In the genomic region with DNA sequence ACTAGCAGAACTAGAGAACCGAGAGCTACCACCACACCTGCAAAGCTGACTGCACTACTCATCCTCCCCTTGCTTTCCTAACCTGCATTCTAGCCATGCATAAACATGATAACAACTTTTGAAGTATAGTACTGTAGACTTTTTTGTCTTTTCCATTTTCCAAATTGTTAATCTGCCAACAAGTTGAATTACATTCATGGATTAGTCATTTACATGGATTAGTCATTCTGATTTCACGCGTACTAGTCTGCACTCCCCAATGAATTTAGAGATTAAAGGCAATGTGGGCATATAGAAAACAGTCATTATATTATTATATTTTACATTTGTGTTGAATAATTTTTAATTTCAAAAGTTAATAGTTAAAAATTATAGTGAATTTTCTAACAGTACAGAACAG, we compare ENCODE assay signal across 30 cellular contexts.
A peak's percentile ranks its signal among the peaks of the same experiment; 100 is the strongest.
DNase-seq lines count a peak whose midpoint lies in the region; FAIRE-seq and TF ChIP-seq lines count a peak whose summit lies in the region.
"Had no signal": no experiment of that assay in that cellular context is flagged by ENCODE, and none has a peak within 500 bp of the region (broad histone marks: within the 10 kb centered on the region; RNA-seq: fewer than 3 reads in every experiment).

No MANE protein-coding gene starts in this region.

- no peak overlapping the region for H3K9ac ChIP-seq in GM23248
- no peak overlapping the region for H3K9ac ChIP-seq in endothelial cell of umbilical vein (replicated peaks; ENCODE audit: extremely low read depth, insufficient read depth, low read length)
- H3K9ac ChIP-seq in keratinocyte (ENCODE audit: control insufficient read depth, extremely low read depth, insufficient read depth, low read length) = no peak overlapping the region

- H3K27ac ChIP-seq in GM23248 (no peak overlapping the region), endothelial cell of umbilical vein (ENCODE audit: insufficient read depth, low read depth, low read length) (peak overlapping the region; percentile 48), keratinocyte (ENCODE audit: control insufficient read depth, insufficient read depth, low read length) (no peak overlapping the region)
- H3K27ac ChIP-seq: gastrocnemius medialis, lower lobe of right lung, pancreas, transverse colon had no signal

- TF ChIP-seq CTCF in endothelial cell of umbilical vein (IDR thresholded peaks at IDR 0.05; ENCODE audit: extremely low read depth in 1 of 2, insufficient read depth in 1 of 2, low read depth in 1 of 2, low read length in 2 of 2) (no peak), keratinocyte (optimal IDR thresholded peaks at IDR 0.05 in 1 of 3, IDR thresholded peaks at IDR 0.05 in 1 of 3, conservative IDR thresholded peaks at IDR 0.05 in 1 of 3; ENCODE audit: extremely low read depth in 1 of 3, insufficient read depth in 2 of 3, low read length in 3 of 3) (no peak)

- H3K27me3 Mint-ChIP-seq in activated T-helper 1 cell treated with anti-CD3 and anti-CD28 coated beads, Interleukin-12 subunit alpha, Interleukin-12 subunit beta, Interleukin-2, Interleukin-4 antibody, amounts not matched to agents 30 ng/mL and 10 ng/mL and 1 ng/mL, durations not matched to agents 14 hours and 24 hours and 36 hours (ENCODE audit: insufficient read depth) = no peaks in the 10 kb centered on the region
- H3K27me3 Mint-ChIP-seq: activated CD4-positive, alpha-beta T cell treated with anti-CD3 and anti-CD28 coated beads for 36 hours; activated naive CD8-positive, alpha-beta T cell had no signal

- 33 to 48% methylated on average over 3 of the region's 3 CpGs for WGBS in GM23248 (ENCODE audit: low coverage in 1 of 2, low lambda C conversion rate in 2 of 2, missing lambda C conversion rate in 2 of 2), 2 experiments

- no peaks in the 10 kb centered on the region for H3K9me1 ChIP-seq in endothelial cell of umbilical vein (replicated peaks; ENCODE audit: control insufficient read depth, extremely low read depth, insufficient read depth, low read length)
- no peaks in the 10 kb centered on the region for H3K9me1 ChIP-seq in keratinocyte (ENCODE audit: control insufficient read depth, extremely low read depth, insufficient read depth, low read length)

- in situ Hi-C loops in GM23248 (cut with MboI) = no loop called here

- H3K27me3 ChIP-seq in GM23248 (replicated peaks; ENCODE audit: insufficient read depth) (no peaks in the 10 kb centered on the region), endothelial cell of umbilical vein (ENCODE audit: control insufficient read depth in 2 of 2, insufficient read depth in 2 of 2, low read length in 2 of 2) (no peaks in the 10 kb centered on the region), keratinocyte (ENCODE audit: control insufficient read depth, extremely low read depth, insufficient read depth, low read length) (peaks cover under 1% of the 10 kb centered on the region)
- H3K27me3 ChIP-seq: ascending aorta, gastrocnemius medialis, pancreas, transverse colon had no signal

- H3K4me2 ChIP-seq in GM23248 (ENCODE audit: unreplicated experiment) (no peak overlapping the region), endothelial cell of umbilical vein (ENCODE audit: insufficient read depth, low read length) (peak overlapping the region; percentile 21), keratinocyte (ENCODE audit: control insufficient read depth, extremely low read depth, insufficient read depth, low read depth, low read length) (no peak overlapping the region)
- H3K4me2 ChIP-seq: smooth muscle cell had no signal

- CTCF ChIA-PET in endothelial cell of umbilical vein (lab: Charles Lee) (interaction anchor here (1.8 kb wide), 1 partner anchor 76 kb away, joined by 5 read pairs; no protein-coding TSS in a partner anchor), HEK293T (lab: Yijun Ruan, JAX) (no interaction called here)

- H3K4me3 ChIP-seq in GM23248 (no peak overlapping the region), endothelial cell of umbilical vein (replicated peaks in 1 of 3; ENCODE audit: insufficient read depth in 1 of 3, low read depth in 1 of 3, low read length in 3 of 3) (no peak overlapping the region), keratinocyte (ENCODE audit: control insufficient read depth in 2 of 3, extremely low read depth in 1 of 3, insufficient read depth in 2 of 3, low read depth in 1 of 3, low read length in 3 of 3) (no peak overlapping the region)
- H3K4me3 ChIP-seq: ascending aorta, gastrocnemius medialis, lower lobe of right lung, pancreas, smooth muscle cell, transverse colon had no signal

- FAIRE-seq in endothelial cell of umbilical vein (lab: Jason Lieb, UNC) (no peak), keratinocyte (lab: Jason Lieb, UNC) (peak; percentile 34)
- FAIRE-seq: G401.6, GM18507, kidney, pancreas had no signal

- dilution Hi-C loops in endothelial cell of umbilical vein (cut with MboI; ENCODE audit: extremely low pct_ligation_motif_present, low sequenced_read_pairs) = no loop called here
- dilution Hi-C loops in keratinocyte (cut with MboI; ENCODE audit: extremely low pct_ligation_motif_present, low sequenced_read_pairs) = no loop called here

- H3K36me3 ChIP-seq in GM23248 (ENCODE audit: low read depth) (no peaks in the 10 kb centered on the region), endothelial cell of umbilical vein (ENCODE audit: control insufficient read depth in 2 of 2, extremely low read depth in 1 of 2, insufficient read depth in 2 of 2, low read length in 2 of 2) (no peaks in the 10 kb centered on the region), keratinocyte (ENCODE audit: control insufficient read depth in 2 of 2, extremely low read depth in 1 of 2, insufficient read depth in 2 of 2, low read length in 2 of 2) (no peaks in the 10 kb centered on the region)
- H3K36me3 ChIP-seq: ascending aorta, gastrocnemius medialis, lower lobe of right lung, pancreas, transverse colon had no signal

- intact Hi-C loops in endothelial cell of umbilical vein (cut with micrococcal nuclease) = loop anchor here (5.0 kb wide), 1 partner anchor 276 kb away; no protein-coding TSS in a partner anchor
- intact Hi-C loops in activated T-helper 1 cell treated with anti-CD3 and anti-CD28 coated beads, Interleukin-12 subunit alpha, Interleukin-12 subunit beta, Interleukin-2, Interleukin-4 antibody, amounts not matched to agents 30 ng/mL and 10 ng/mL and 1 ng/mL, durations not matched to agents 14 hours and 24 hours and 36 hours (cut with micrococcal nuclease) = no loop called here

- no peaks in the 10 kb centered on the region for H3K4me1 Mint-ChIP-seq in activated T-helper 1 cell treated with anti-CD3 and anti-CD28 coated beads, Interleukin-12 subunit alpha, Interleukin-12 subunit beta, Interleukin-2, Interleukin-4 antibody, amounts not matched to agents 30 ng/mL and 10 ng/mL and 1 ng/mL, durations not matched to agents 14 hours and 24 hours and 36 hours (ENCODE audit: low read depth)
- H3K4me1 Mint-ChIP-seq: activated CD4-positive, alpha-beta T cell treated with anti-CD3 and anti-CD28 coated beads for 36 hours had no signal

- no peak for TF ChIP-seq POLR2A in endothelial cell of umbilical vein (IDR thresholded peaks at IDR 0.05; ENCODE audit: low read depth, low read length)

- no TSS peak for BruUV-seq in endothelial cell of umbilical vein (replicated peaks; lab: Mats Ljungman, UMichigan)

- H3K4me1 ChIP-seq in GM23248 (ENCODE audit: insufficient read depth) = peaks cover 7% of the 10 kb centered on the region; the same call in 1 of the 2 replicates
- peaks cover 51% of the 10 kb centered on the region for H3K4me1 ChIP-seq in endothelial cell of umbilical vein (ENCODE audit: control insufficient read depth, extremely low read depth, insufficient read depth, low read length)
- peaks cover 4% of the 10 kb centered on the region for H3K4me1 ChIP-seq in keratinocyte (ENCODE audit: control insufficient read depth, extremely low read depth, insufficient read depth, low read length)
- H3K4me1 ChIP-seq: gastrocnemius medialis, lower lobe of right lung had no signal

- H3K9me3 Mint-ChIP-seq in activated T-helper 1 cell treated with anti-CD3 and anti-CD28 coated beads, Interleukin-12 subunit alpha, Interleukin-12 subunit beta, Interleukin-2, Interleukin-4 antibody, amounts not matched to agents 30 ng/mL and 10 ng/mL and 1 ng/mL, durations not matched to agents 14 hours and 24 hours and 36 hours = no peaks in the 10 kb centered on the region

- no peaks in the 10 kb centered on the region for H3K9me2 ChIP-seq in GM23248 (ENCODE audit: insufficient read depth)

- DNase-seq in GM23248 = peak; percentile 41
- peak; percentile 39 for DNase-seq in RPMI7951 (ENCODE audit: low read depth)
- peak; percentile 37 for DNase-seq in endothelial cell of umbilical vein (ENCODE audit: low read depth, low spot score)
- DNase-seq in keratinocyte (ENCODE audit: low read depth, low spot score) = no peak
- no peak for DNase-seq in HEK293T (ENCODE audit: extremely low spot score)
- no peak for DNase-seq in activated T-helper 1 cell treated with anti-CD3 and anti-CD28 coated beads, Interleukin-12 subunit alpha, Interleukin-12 subunit beta, Interleukin-2, Interleukin-4 antibody, amounts not matched to agents 30 ng/mL and 10 ng/mL and 1 ng/mL, durations not matched to agents 14 hours and 24 hours and 36 hours (ENCODE audit: low spot score)
- no peak for DNase-seq in stimulated activated CD4-positive, alpha-beta T cell treated with anti-CD3 and anti-CD28 coated beads, Interleukin-12 subunit alpha, Interleukin-12 subunit beta, amount 100 ng/mL, for 4 hours
- no peak for DNase-seq in iPS-NIHi11 (ENCODE audit: low spot score)
- DNase-seq: activated CD4-positive, alpha-beta T cell treated with anti-CD3 and anti-CD28 coated beads for 36 hours; activated effector memory CD4-positive, alpha-beta T cell treated with Interleukin-2 at 50 U/mL for 16 hours; activated T-cell treated with anti-CD3 and anti-CD28 coated beads for 4 hours; C1 segment of cervical spinal cord; cerebellar nuclear complex; COR-L47; DMS53; gastrocnemius medialis; H7; kidney; lower lobe of right lung; NCI-H1436 treated with DMSO at 0.1 percent for 48 hours; NCI-H82; pancreas; retina; stimulated activated CD4-positive, alpha-beta T cell treated with anti-CD3 and anti-CD28 coated beads, Interleukin-2, amount 100 ng/mL, for 24 hours; transverse colon had no signal

- POLR2A ChIA-PET in endothelial cell of umbilical vein (lab: Charles Lee) (no interaction called here), HEK293T (lab: Yijun Ruan, JAX) (no interaction called here)

- no peaks in the 10 kb centered on the region for H3F3A ChIP-seq in GM23248 (ENCODE audit: insufficient read depth)

- no peaks in the 10 kb centered on the region for H3K79me2 ChIP-seq in GM23248 (ENCODE audit: insufficient read depth)
- no peaks in the 10 kb centered on the region for H3K79me2 ChIP-seq in endothelial cell of umbilical vein (ENCODE audit: control insufficient read depth, insufficient read depth, low read length)
- no peaks in the 10 kb centered on the region for H3K79me2 ChIP-seq in keratinocyte (ENCODE audit: control insufficient read depth, insufficient read depth, low read length)

- no peak overlapping the region for H3K4me3 Mint-ChIP-seq in activated T-helper 1 cell treated with anti-CD3 and anti-CD28 coated beads, Interleukin-12 subunit alpha, Interleukin-12 subunit beta, Interleukin-2, Interleukin-4 antibody, amounts not matched to agents 30 ng/mL and 10 ng/mL and 1 ng/mL, durations not matched to agents 14 hours and 24 hours and 36 hours
- H3K4me3 Mint-ChIP-seq: activated CD4-positive, alpha-beta T cell treated with anti-CD3 and anti-CD28 coated beads for 36 hours; activated naive CD8-positive, alpha-beta T cell had no signal

- H4K20me1 ChIP-seq in GM23248 (ENCODE audit: insufficient read depth) = no peaks in the 10 kb centered on the region
- H4K20me1 ChIP-seq in endothelial cell of umbilical vein (replicated peaks; ENCODE audit: control insufficient read depth, extremely low read depth, insufficient read depth, low read length) = no peaks in the 10 kb centered on the region
- no peaks in the 10 kb centered on the region for H4K20me1 ChIP-seq in keratinocyte (ENCODE audit: control insufficient read depth, extremely low read depth, insufficient read depth, low read length)

- H2AFZ ChIP-seq in GM23248 (no peak overlapping the region), endothelial cell of umbilical vein (ENCODE audit: low read depth, low read length) (no peak overlapping the region), keratinocyte (ENCODE audit: control insufficient read depth, low read length) (no peak overlapping the region)

- H3K9me3 ChIP-seq in GM23248 (ENCODE audit: low read depth) = no peaks in the 10 kb centered on the region
- H3K9me3 ChIP-seq in endothelial cell of umbilical vein (replicated peaks; ENCODE audit: control insufficient read depth, insufficient read depth, low read length) = no peaks in the 10 kb centered on the region
- H3K9me3 ChIP-seq in keratinocyte (ENCODE audit: control insufficient read depth, low read depth, low read length) = no peaks in the 10 kb centered on the region
- H3K9me3 ChIP-seq: ascending aorta, gastrocnemius medialis, lower lobe of right lung, pancreas, transverse colon had no signal

- H3K36me3 Mint-ChIP-seq in activated T-helper 1 cell treated with anti-CD3 and anti-CD28 coated beads, Interleukin-12 subunit alpha, Interleukin-12 subunit beta, Interleukin-2, Interleukin-4 antibody, amounts not matched to agents 30 ng/mL and 10 ng/mL and 1 ng/mL, durations not matched to agents 14 hours and 24 hours and 36 hours (ENCODE audit: low read depth) = no peaks in the 10 kb centered on the region
- H3K36me3 Mint-ChIP-seq: activated naive CD8-positive, alpha-beta T cell had no signal

- H3K27ac Mint-ChIP-seq in activated T-helper 1 cell treated with anti-CD3 and anti-CD28 coated beads, Interleukin-12 subunit alpha, Interleukin-12 subunit beta, Interleukin-2, Interleukin-4 antibody, amounts not matched to agents 30 ng/mL and 10 ng/mL and 1 ng/mL, durations not matched to agents 14 hours and 24 hours and 36 hours = no peak overlapping the region
- H3K27ac Mint-ChIP-seq: activated CD4-positive, alpha-beta T cell treated with anti-CD3 and anti-CD28 coated beads for 36 hours; activated naive CD8-positive, alpha-beta T cell had no signal

Comparison
In these comparisons a context has a peak if more than half of its experiments do, and no peak if none do; other contexts are left out.
1. DNase-seq: peak in GM23248 (single experiment), RPMI7951 (single experiment) and endothelial cell of umbilical vein (single experiment); none in keratinocyte (single experiment), HEK293T (single experiment), activated T-helper 1 cell treated with anti-CD3 and anti-CD28 coated beads, Interleukin-12 subunit alpha, Interleukin-12 subunit beta, Interleukin-2, Interleukin-4 antibody, amounts not matched to agents 30 ng/mL and 10 ng/mL and 1 ng/mL, durations not matched to agents 14 hours and 24 hours and 36 hours (single experiment), stimulated activated CD4-positive, alpha-beta T cell treated with anti-CD3 and anti-CD28 coated beads, Interleukin-12 subunit alpha, Interleukin-12 subunit beta, amount 100 ng/mL, for 4 hours (single experiment) and iPS-NIHi11 (single experiment).